ENCODE assay signal across 8 cellular contexts in the genomic region with DNA sequence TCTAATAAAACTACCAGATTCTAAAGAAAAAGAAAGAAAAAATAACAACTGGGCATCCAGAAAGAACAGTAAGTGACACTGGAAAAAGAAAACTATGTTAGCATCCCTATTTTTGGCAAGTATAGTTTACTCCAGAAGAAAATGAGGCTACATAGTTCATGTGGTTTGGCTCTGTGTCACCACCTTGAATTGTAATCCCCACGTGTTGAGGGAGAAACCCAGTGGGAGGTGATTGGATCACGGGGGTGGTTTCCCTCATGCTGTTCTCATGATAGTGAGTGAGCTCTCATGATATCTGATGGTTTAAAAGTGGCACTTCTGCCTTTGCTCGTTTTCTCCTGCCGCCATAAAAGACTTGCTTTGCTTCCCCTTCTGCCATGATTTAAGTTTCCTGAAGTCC.
A peak's percentile ranks its signal among the peaks of the same experiment; 100 is the strongest.
DNase-seq lines count a peak whose midpoint lies in the region; ATAC-seq and TF ChIP-seq lines count a peak whose summit lies in the region.

No MANE protein-coding gene starts in this region.

- TF ChIP-seq CTCF in ascending aorta (IDR thresholded peaks at IDR 0.05) (no peak), upper lobe of right lung (IDR thresholded peaks at IDR 0.05) (no peak)

- peak; percentile 78 for ATAC-seq in GM18867 (IDR thresholded peaks at IDR 0.05; ENCODE audit: unreplicated experiment)
- ATAC-seq in HG02642 (IDR thresholded peaks at IDR 0.05; ENCODE audit: poor library complexity, unreplicated experiment): peak; percentile 66
- no peak for ATAC-seq in GM18519 (IDR thresholded peaks at IDR 0.05; ENCODE audit: low FRiP score, unreplicated experiment)
- ATAC-seq in upper lobe of right lung: no peak

- H2BK12ac ChIP-seq in neuronal stem cell (ENCODE audit: low read length): no peak overlapping the region

- no peak overlapping the region for H3K18ac ChIP-seq in neuronal stem cell (ENCODE audit: low read length)

- no peak overlapping the region for H2BK120ac ChIP-seq in neuronal stem cell (ENCODE audit: low read depth, low read length)

- intact Hi-C loops in ascending aorta (cut with DNase I): loop anchor here (10.0 kb wide), 1 partner anchor 1065 kb away; a partner anchor contains a TSS
- intact Hi-C loops in upper lobe of right lung (cut with DNase I): no loop called here

- WGBS in neuronal stem cell (ENCODE audit: extremely low coverage in 2 of 2, insufficient read length in 2 of 2, insufficient replicate concordance in 1 of 2), 2 donors: no CpG with 5 or more reads among the region's 4 CpGs

- H3K9me3 ChIP-seq in ascending aorta: no peaks in the 10 kb centered on the region
- no peaks in the 10 kb centered on the region for H3K9me3 ChIP-seq in neuronal stem cell (replicated peaks in 1 of 2; ENCODE audit: control insufficient read depth in 2 of 2, insufficient read depth in 1 of 2, low read depth in 1 of 2, low read length in 2 of 2)
- H3K9me3 ChIP-seq in upper lobe of right lung: no peaks in the 10 kb centered on the region

- no peak overlapping the region for H2BK15ac ChIP-seq in neuronal stem cell (ENCODE audit: low read length)

- H4K8ac ChIP-seq in neuronal stem cell (ENCODE audit: low read depth, low read length): no peak overlapping the region

- H3K36me3 ChIP-seq in ascending aorta (no peaks in the 10 kb centered on the region), neuronal stem cell (replicated peaks in 1 of 2; ENCODE audit: control insufficient read depth in 2 of 2, insufficient read depth in 2 of 2, low read length in 2 of 2) (no peaks in the 10 kb centered on the region), upper lobe of right lung (no peaks in the 10 kb centered on the region)

- H3K14ac ChIP-seq in neuronal stem cell (ENCODE audit: low read length): no peak overlapping the region

- H3K4me3 ChIP-seq in ascending aorta: peak overlapping the region in 1 of 2 donors; percentile 1
- no peak overlapping the region for H3K4me3 ChIP-seq in neuronal stem cell (ENCODE audit: low read length in 2 of 2)
- no peak overlapping the region for H3K4me3 ChIP-seq in upper lobe of right lung

- no peaks in the 10 kb centered on the region for H3K79me1 ChIP-seq in neuronal stem cell (ENCODE audit: low read depth, low read length)

- H3K4me2 ChIP-seq in neuronal stem cell (ENCODE audit: insufficient read depth, low read length, poor library complexity, severe bottlenecking): no peak overlapping the region

- H3K27me3 ChIP-seq in ascending aorta (no peaks in the 10 kb centered on the region), neuronal stem cell (ENCODE audit: control insufficient read depth in 3 of 3, insufficient read depth in 3 of 3, low read depth in 1 of 3, low read length in 3 of 3) (no peaks in the 10 kb centered on the region), upper lobe of right lung (no peaks in the 10 kb centered on the region)

- no peak overlapping the region for H2BK5ac ChIP-seq in neuronal stem cell (ENCODE audit: low read length)

- H4K91ac ChIP-seq in neuronal stem cell (ENCODE audit: low read depth, low read length, poor library complexity): no peak overlapping the region

- H3K9ac ChIP-seq in neuronal stem cell (ENCODE audit: low read depth, low read length, poor library complexity): no peak overlapping the region

- H2AFZ ChIP-seq in neuronal stem cell (ENCODE audit: low read length): peak overlapping the region; percentile 4

- H3K27ac ChIP-seq in ascending aorta (peak overlapping the region; percentile 2 to 76), neuronal stem cell (replicated peaks; ENCODE audit: low read length) (no peak overlapping the region), upper lobe of right lung (no peak overlapping the region)

- no peak overlapping the region for H3K23ac ChIP-seq in neuronal stem cell (ENCODE audit: low read depth, low read length, poor library complexity)

- no peak overlapping the region for H3K4ac ChIP-seq in neuronal stem cell (ENCODE audit: low read length)

- H3K4me1 ChIP-seq in ascending aorta (peaks cover 0 to 54% of the 10 kb centered on the region in 2 donors), neuronal stem cell (ENCODE audit: control insufficient read depth in 2 of 2, insufficient read depth in 1 of 2, low read depth in 1 of 2, low read length in 2 of 2) (no peaks in the 10 kb centered on the region), upper lobe of right lung (no peaks in the 10 kb centered on the region)

- DNase-seq in ascending aorta (ENCODE audit: low spot score in 2 of 2) (peak; percentile 38 to 74), neuronal stem cell (ENCODE audit: low spot score) (no peak), hippocampal formation (lab: John Stamatoyannopoulos, UW) (no peak), NCI-H2029 treated with DMSO at 0.1 percent for 48 hours (lab: John Stamatoyannopoulos, UW) (no peak), upper lobe of right lung (no peak)

- H2AK5ac ChIP-seq in neuronal stem cell (ENCODE audit: low read depth, low read length): no peak overlapping the region

Comparison
In these comparisons a context has a peak if more than half of its experiments do, and no peak if none do; other contexts are left out.
1. ATAC-seq: peak in GM18867 (single experiment) and HG02642 (single experiment); none in GM18519 (single experiment) and upper lobe of right lung (single experiment).
2. DNase-seq: peak in ascending aorta (2 of 2); none in neuronal stem cell (single experiment), hippocampal formation (0 of 2), NCI-H2029 treated with DMSO at 0.1 percent for 48 hours (single experiment) and upper lobe of right lung (single experiment).
3. H3K27ac ChIP-seq: peak in ascending aorta (2 of 2); none in neuronal stem cell (single experiment) and upper lobe of right lung (single experiment).